In genomic region chr18:75624836-75625235, GRCh38 we compare ENCODE assay signal across 23 cellular contexts.
A peak's percentile ranks its signal among the peaks of the same experiment; 100 is the strongest.
DNase-seq lines count a peak whose midpoint lies in the region; ATAC-seq, FAIRE-seq and TF ChIP-seq lines count a peak whose summit lies in the region.
"Had no signal": no experiment of that assay in that cellular context is flagged by ENCODE, and none has a peak within 500 bp of the region (broad histone marks: within the 10 kb centered on the region; RNA-seq: fewer than 3 reads in every experiment).

No MANE protein-coding gene starts in this region.

- H3K4me2 ChIP-seq in skeletal muscle satellite cell (ENCODE audit: low read length) = peak overlapping the region; percentile 34
- H3K4me2 ChIP-seq: BLaER1 treated with 17β-estradiol and CSF1 and Interleukin-3, amounts not matched to agents 10 nM and 100 nM had no signal

- H3K27me3 ChIP-seq in bronchial epithelial cell (ENCODE audit: control insufficient read depth, insufficient read depth, low read length) (no peaks in the 10 kb centered on the region), skeletal muscle satellite cell (ENCODE audit: control insufficient read depth, insufficient read depth, low read length) (no peaks in the 10 kb centered on the region)
- H3K27me3 ChIP-seq: BLaER1 treated with 17β-estradiol and CSF1 and Interleukin-3, amounts not matched to agents 10 nM and 100 nM had no signal

- no peak for ATAC-seq in HG02759 (IDR thresholded peaks at IDR 0.05; ENCODE audit: unreplicated experiment)
- ATAC-seq: CD8-positive, alpha-beta T cell; HCT116; SK-N-SH treated with all-trans-retinoic acid at 6 μM for 48 hours had no signal

- H3K36me3 ChIP-seq in bronchial epithelial cell (ENCODE audit: control insufficient read depth, insufficient read depth, low read length) = no peaks in the 10 kb centered on the region
- H3K36me3 ChIP-seq in skeletal muscle satellite cell (ENCODE audit: insufficient read depth, low read length) = no peaks in the 10 kb centered on the region
- H3K36me3 ChIP-seq: BLaER1 treated with 17β-estradiol and CSF1 and Interleukin-3, amounts not matched to agents 10 nM and 100 nM had no signal

- DNase-seq in H4 (ENCODE audit: low spot score) (peak; percentile 71), RCC 7860 (ENCODE audit: low spot score) (peak; percentile 28), bronchial epithelial cell (ENCODE audit: low read depth) (peak; percentile 21), NCI-H226 (no peak), GM03348 (ENCODE audit: low spot score) (no peak)
- DNase-seq: ACHN; CD8-positive, alpha-beta T cell; GDM1; GOT3; Kasumi-1; NCI-H1092 treated with DMSO at 0.1 percent for 48 hours; NCI-H1436 treated with DMSO at 0.1 percent for 48 hours; NCI-H2029; NCI-H345; NCI-H524; NCI-H774; OCI-M1; SHP77 treated with DMSO at 0.1 percent for 48 hours had no signal

- H3K4me1 ChIP-seq in skeletal muscle satellite cell (ENCODE audit: control insufficient read depth, insufficient read depth, low read length) = peaks cover 33% of the 10 kb centered on the region
- H3K4me1 ChIP-seq: BLaER1 treated with 17β-estradiol and CSF1 and Interleukin-3, amounts not matched to agents 10 nM and 100 nM had no signal

- H3K4me3 ChIP-seq in bronchial epithelial cell (ENCODE audit: low read depth, low read length) (no peak overlapping the region), skeletal muscle satellite cell (ENCODE audit: low read length) (no peak overlapping the region)
- H3K4me3 ChIP-seq: BLaER1 treated with 17β-estradiol and CSF1 and Interleukin-3, amounts not matched to agents 10 nM and 100 nM had no signal

- no peaks in the 10 kb centered on the region for H3K9me3 ChIP-seq in skeletal muscle satellite cell (replicated peaks; ENCODE audit: low read length)

- FAIRE-seq in RCC 7860 (lab: Jason Lieb, UNC) = no peak
- no peak for FAIRE-seq in bronchial epithelial cell (lab: Jason Lieb, UNC)

- TF ChIP-seq CTCF in bronchial epithelial cell (IDR thresholded peaks at IDR 0.05; ENCODE audit: insufficient read depth, low read length, severe bottlenecking) = no peak

- peak overlapping the region; percentile 40 for H3K9ac ChIP-seq in skeletal muscle satellite cell (ENCODE audit: low read depth, low read length)
- H3K9ac ChIP-seq: BLaER1 treated with 17β-estradiol and CSF1 and Interleukin-3, amounts not matched to agents 10 nM and 100 nM had no signal

Comparison
In these comparisons a context has a peak if more than half of its experiments do, and no peak if none do; other contexts are left out.
1. DNase-seq: peak in H4 (single experiment), RCC 7860 (single experiment) and bronchial epithelial cell (single experiment); none in NCI-H226 (single experiment) and GM03348 (single experiment).